ENCODE assay signal across 8 cellular contexts in genomic region chr11:85947431-85948272, GRCh38.
A peak's percentile ranks its signal among the peaks of the same experiment; 100 is the strongest.
DNase-seq lines count a peak whose midpoint lies in the region; ATAC-seq and TF ChIP-seq lines count a peak whose summit lies in the region.

No MANE protein-coding gene starts in this region.

- POLR2A ChIA-PET in RWPE1 (lab: Yijun Ruan, JAX; ENCODE audit: low non-redundant PET), result no interaction called here

- H3K4me1 ChIP-seq in psoas muscle, result peaks cover 8% of the 10 kb centered on the region

- CTCF ChIA-PET in RWPE1 (lab: Yijun Ruan, JAX), result no interaction called here

- no peaks in the 10 kb centered on the region for H3K36me3 ChIP-seq in psoas muscle (ENCODE audit: insufficient read depth in 1 of 2, low read depth in 1 of 2)

- no peaks in the 10 kb centered on the region for H3K27me3 ChIP-seq in psoas muscle (ENCODE audit: insufficient read depth in 3 of 3, low read length in 2 of 3)

- 19 to 30% (median 21%) methylated on average over 5 of the region's 5 CpGs for WGBS in psoas muscle, 3 donors

- peak; percentile 56 for ATAC-seq in GM21723 (IDR thresholded peaks at IDR 0.05; ENCODE audit: unreplicated experiment)
- ATAC-seq in psoas muscle, result peak; percentile 43 to 69 (median 64)

- DNase-seq in AG10803 (ENCODE audit: low read depth) (peak; percentile 93), RWPE1 (ENCODE audit: low spot score) (peak; percentile 42), fibroblast of mammary gland (ENCODE audit: low read depth) (peak; percentile 93), psoas muscle (no peak), DMS153 (lab: John Stamatoyannopoulos, UW) (no peak), SHP77 (lab: John Stamatoyannopoulos, UW) (no peak), COLO668 (lab: John Stamatoyannopoulos, UW; ENCODE audit: unreplicated experiment) (no peak)

- H3K4me3 ChIP-seq in AG10803 (ENCODE audit: low read length), result no peak overlapping the region
- H3K4me3 ChIP-seq in fibroblast of mammary gland (ENCODE audit: control insufficient read depth, low read depth, low read length), result no peak overlapping the region
- H3K4me3 ChIP-seq in psoas muscle, result no peak overlapping the region

- no peaks in the 10 kb centered on the region for H3K9me3 ChIP-seq in psoas muscle

- TF ChIP-seq CTCF in AG10803 (conservative IDR thresholded peaks at IDR 0.05; ENCODE audit: low read length) (no peak), RWPE1 (conservative IDR thresholded peaks at IDR 0.05; ENCODE audit: low read depth) (no peak), fibroblast of mammary gland (conservative IDR thresholded peaks at IDR 0.05; ENCODE audit: control insufficient read depth, insufficient read depth, low read depth, low read length) (no peak), psoas muscle (IDR thresholded peaks at IDR 0.05) (no peak)

- H3K27ac ChIP-seq in RWPE1, result no peak overlapping the region
- peak overlapping the region; percentile 61 for H3K27ac ChIP-seq in psoas muscle

- intact Hi-C loops in psoas muscle (cut with DNase I), result loop anchor here in 1 of 2 donors (5.0 kb wide), 1 partner anchor 250 kb away; no protein-coding TSS in a partner anchor

Comparison
In these comparisons a context has a peak if more than half of its experiments do, and no peak if none do; other contexts are left out.
1. DNase-seq: peak in AG10803 (single experiment), RWPE1 (single experiment) and fibroblast of mammary gland (single experiment); none in psoas muscle (0 of 2), DMS153 (single experiment), SHP77 (0 of 2) and COLO668 (single experiment).